8 cellular contexts compared by ENCODE assay signal in the genomic region with DNA sequence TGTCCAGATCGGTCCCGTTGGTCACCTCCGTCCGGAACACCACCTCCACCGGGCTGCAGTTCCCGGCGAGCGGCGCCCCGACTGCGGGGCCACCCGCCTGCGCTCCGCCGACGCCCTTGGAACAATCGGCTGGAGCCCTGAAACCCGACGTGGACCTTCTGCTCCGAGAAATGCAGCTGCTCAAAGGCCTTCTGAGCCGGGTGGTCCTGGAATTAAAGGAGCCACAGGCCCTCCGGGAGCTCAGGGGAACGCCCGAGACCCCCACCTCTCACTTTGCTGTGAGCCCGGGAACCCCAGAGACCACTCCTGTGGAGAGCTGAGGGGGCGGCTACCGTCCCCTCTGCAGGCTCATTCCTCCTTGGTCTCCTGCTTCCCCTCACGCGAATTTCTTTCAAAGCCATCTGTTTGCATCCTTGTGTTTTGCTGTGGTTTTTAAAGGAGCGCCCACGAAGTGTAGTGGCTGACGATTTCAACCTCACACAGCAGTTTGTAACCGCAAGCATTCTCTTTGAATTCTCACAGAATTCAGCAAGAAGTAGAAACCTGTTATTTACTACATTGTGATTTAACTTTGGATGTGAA. TPM values are rescaled to one million over a fixed set of nuclear protein-coding genes. Genes with fewer than 3 reads are reported as not detected.
DNase-seq lines count a peak whose midpoint lies in the region; TF ChIP-seq lines count a peak whose summit lies in the region.

No MANE protein-coding gene starts in this region.

- 4% methylated on average over 28 of the region's 33 CpGs for WGBS in prostate gland

- peak overlapping the region in 6 of 11 experiments; percentile 20 to 66 (median 48); a peak in 7 of 22 replicates for H3K27ac ChIP-seq in BLaER1 treated with 17β-estradiol and CSF1 and Interleukin-3, amounts not matched to agents 10 nM and 100 nM
- peak overlapping the region; percentile 62 to 80 for H3K27ac ChIP-seq in prostate gland

- peaks cover 0 to 100% (median 0%) of the 10 kb centered on the region in 11 experiments; a peak in 11 of 22 replicates for H3K27me3 ChIP-seq in BLaER1 treated with 17β-estradiol and CSF1 and Interleukin-3, amounts not matched to agents 10 nM and 100 nM
- H3K27me3 ChIP-seq in prostate gland (replicated peaks; ENCODE audit: insufficient read depth) = no peaks in the 10 kb centered on the region

- intact Hi-C loops in prostate gland (cut with DNase I) = no loop called here

- no peak for TF ChIP-seq POLR2A in prostate gland (IDR thresholded peaks at IDR 0.05)

- no peaks in the 10 kb centered on the region for H3K36me3 ChIP-seq in BLaER1 treated with 17β-estradiol and CSF1 and Interleukin-3, amounts not matched to agents 10 nM and 100 nM
- no peaks in the 10 kb centered on the region for H3K36me3 ChIP-seq in prostate gland

- peak overlapping the region in 8 of 11 experiments; percentile 1 to 71 (median 59); a peak in 13 of 22 replicates for H3K9ac ChIP-seq in BLaER1 treated with 17β-estradiol and CSF1 and Interleukin-3, amounts not matched to agents 10 nM and 100 nM

- no peak for TF ChIP-seq CTCF in GM20000 (IDR thresholded peaks at IDR 0.05; ENCODE audit: extremely low read depth, missing control alignments)
- no peak for TF ChIP-seq CTCF in foreskin fibroblast (IDR thresholded peaks at IDR 0.05; ENCODE audit: low read depth, low read length)
- TF ChIP-seq CTCF in prostate gland (IDR thresholded peaks at IDR 0.05) = no peak

- in situ Hi-C loops in ACHN (cut with HindIII; ENCODE audit: low pct_ligation_motif_present, low pct_unique_long_range_greater_than_20kb, low sequenced_read_pairs) = no loop called here

- H3K4me1 ChIP-seq in BLaER1 treated with 17β-estradiol and CSF1 and Interleukin-3, amounts not matched to agents 10 nM and 100 nM = peaks cover 25 to 40% (median 30%) of the 10 kb centered on the region in 10 experiments
- no peaks in the 10 kb centered on the region for H3K4me1 ChIP-seq in prostate gland (replicated peaks)

- H3K4me2 ChIP-seq in BLaER1 treated with 17β-estradiol and CSF1 and Interleukin-3, amounts not matched to agents 10 nM and 100 nM = peak overlapping the region; percentile 88 to 100 (median 97)

- peak overlapping the region; percentile 28 to 81 (median 71); a peak in 19 of 20 replicates for H3K4me3 ChIP-seq in BLaER1 treated with 17β-estradiol and CSF1 and Interleukin-3, amounts not matched to agents 10 nM and 100 nM
- H3K4me3 ChIP-seq in foreskin fibroblast (ENCODE audit: low read depth in 1 of 2, low read length in 2 of 2) (peak overlapping the region; percentile 73 to 89), prostate gland (peak overlapping the region; percentile 53 to 64)

- no peaks in the 10 kb centered on the region for H3K9me3 ChIP-seq in BLaER1 treated with 17β-estradiol and CSF1 and Interleukin-3, amounts not matched to agents 10 nM and 100 nM (replicated peaks in 1 of 11)
- H3K9me3 ChIP-seq in prostate gland = no peaks in the 10 kb centered on the region

- peak; percentile 38 for DNase-seq in GM20000 (ENCODE audit: low spot score)
- peak; percentile 81 for DNase-seq in LHCN-M2 (ENCODE audit: low read depth)
- peak; percentile 47 to 49 for DNase-seq in activated T-cell treated with anti-CD3 and anti-CD28 coated beads, Interleukin-2, amount 50 U/mL, for 48 hours
- DNase-seq in foreskin fibroblast = peak; percentile 62 to 78
- DNase-seq in prostate gland (ENCODE audit: low spot score) = no peak
- DNase-seq in ACHN = no peak
- DNase-seq in NCI-H446 treated with DMSO at 0.1 percent for 48 hours (lab: John Stamatoyannopoulos, UW) = no peak

- H4K20me1 ChIP-seq in BLaER1 treated with 17β-estradiol and CSF1 and Interleukin-3, amounts not matched to agents 10 nM and 100 nM = peaks cover 0 to 47% (median 0%) of the 10 kb centered on the region in 11 experiments; a peak in 5 of 22 replicates

RNA-seq across cellular contexts. Expression of a gene that starts 6.1 kb away (rescaled TPM):
- total RNA-seq in LHCN-M2 (2014; rRNA removed) (0.64 and 0.75 TPM in 2 replicates), prostate gland (1 to 10 TPM in 1 of 2 donors, under 1 TPM in 1; 0.36 to 2.3 TPM)
- polyA plus RNA-seq in LHCN-M2 (2012) = 0.30 TPM

RNA-seq across cellular contexts. Expression of a gene that starts 20.4 kb away (rescaled TPM):
- total RNA-seq in LHCN-M2 (2014; rRNA removed) = 0.51 TPM in 1 of 2 replicates, not detected in the other
- polyA plus RNA-seq in LHCN-M2 (2012) = 0.32 TPM
- not detected for total RNA-seq in prostate gland

RNA-seq across cellular contexts. Expression of a gene that starts 22.2 kb away (rescaled TPM):
- 28.0 and 29.1 TPM in 2 replicates for total RNA-seq in LHCN-M2 (2014; rRNA removed)
- polyA plus RNA-seq in LHCN-M2 (2012) = 19.0 TPM
- 10 to 100 TPM; 34.4 to 35.6 TPM for total RNA-seq in prostate gland

RNA-seq across cellular contexts. Expression of a gene that starts 38.7 kb away (rescaled TPM):
- total RNA-seq in LHCN-M2 (2014; rRNA removed) (19.0 and 23.5 TPM in 2 replicates), prostate gland (10 to 100 TPM; 34.6 to 38.9 TPM)
- polyA plus RNA-seq in LHCN-M2 (2012) = 8.9 TPM

Comparison
In these comparisons a context has a peak if more than half of its experiments do, and no peak if none do; other contexts are left out.
1. DNase-seq: peak in GM20000 (single experiment), LHCN-M2 (single experiment), activated T-cell treated with anti-CD3 and anti-CD28 coated beads, Interleukin-2, amount 50 U/mL, for 48 hours (2 of 2) and foreskin fibroblast (2 of 2); none in prostate gland (single experiment), ACHN (single experiment) and NCI-H446 treated with DMSO at 0.1 percent for 48 hours (single experiment).
2. Peak in every context shown above with its lines, with median percentiles within 50 percentile points of each other: H3K4me3 ChIP-seq.